22 cellular contexts compared by ENCODE assay signal in genomic region chr11:70951139-70951804, GRCh38.
DNase-seq lines count a peak whose midpoint lies in the region; ATAC-seq, FAIRE-seq and TF ChIP-seq lines count a peak whose summit lies in the region.
"Had no signal": no experiment of that assay in that cellular context is flagged by ENCODE, and none has a peak within 500 bp of the region (broad histone marks: within the 10 kb centered on the region; RNA-seq: fewer than 3 reads in every experiment).

No MANE protein-coding gene starts in this region.

- no peaks in the 10 kb centered on the region for H3K79me2 ChIP-seq in K562 (ENCODE audit: control insufficient read depth, insufficient read depth, low read length)

- H3K9ac ChIP-seq in K562 (ENCODE audit: insufficient read depth in 1 of 2, low read depth in 2 of 2, low read length in 2 of 2) = no peak overlapping the region
- H3K9ac ChIP-seq: BLaER1 had no signal

- in situ Hi-C loops in K562 (cut with MboI) = no loop called here

- no peak for TF ChIP-seq RAD21 in K562 (CRISPR knock-in tag; conservative IDR thresholded peaks at IDR 0.05 in 1 of 2, IDR thresholded peaks at IDR 0.05 in 1 of 2)

- no peaks in the 10 kb centered on the region for H3K9me3 ChIP-seq in K562 (replicated peaks; ENCODE audit: control insufficient read depth, insufficient read depth, low read depth, low read length)
- H3K9me3 ChIP-seq: BLaER1, SJCRH30 had no signal

- no peak for TF ChIP-seq EP300 in K562 (IDR thresholded peaks at IDR 0.05; ENCODE audit: low read length)

- 0 out of 5 replicates have a peak, but pooled peaks cover 0 to 3% of the 10 kb centered on the region in 2 experiments for H3K4me1 ChIP-seq in K562 (replicated peaks in 1 of 2; ENCODE audit: control insufficient read depth in 2 of 2, insufficient read depth in 2 of 2, low read length in 2 of 2)
- H3K4me1 ChIP-seq: SJCRH30 had no signal

- H3K9me1 ChIP-seq in K562 (ENCODE audit: control insufficient read depth, insufficient read depth, low read length) = no peaks in the 10 kb centered on the region

- CTCF ChIA-PET in K562 (lab: Yijun Ruan, JAX; ENCODE audit: low intra/inter-chr PET ratio) = no interaction called here

- H4K20me1 ChIP-seq in K562 (replicated peaks; ENCODE audit: control insufficient read depth, insufficient read depth, low read length) = no peaks in the 10 kb centered on the region
- H4K20me1 ChIP-seq: BLaER1 had no signal

- no peak for ATAC-seq in K562
- ATAC-seq in GM19463 (IDR thresholded peaks at IDR 0.05; ENCODE audit: unreplicated experiment) = no peak
- ATAC-seq in GM18868 (IDR thresholded peaks at IDR 0.05; ENCODE audit: unreplicated experiment) = no peak

- H3K36me3 ChIP-seq in K562 (ENCODE audit: control insufficient read depth, insufficient read depth, low read length) = no peaks in the 10 kb centered on the region
- H3K36me3 ChIP-seq: BLaER1, SJCRH30 had no signal

- peaks cover 0 to 8% of the 10 kb centered on the region in 2 experiments; a peak in 1 of 5 replicates for H3K27me3 ChIP-seq in K562 (ENCODE audit: control insufficient read depth in 2 of 2, insufficient read depth in 2 of 2, low read length in 2 of 2)
- H3K27me3 ChIP-seq: BLaER1, SJCRH30 had no signal

- no TSS peak for BruUV-seq in K562 (replicated peaks; lab: Mats Ljungman, UMichigan)

- H2AFZ ChIP-seq in K562 (ENCODE audit: low read depth, low read length) = no peak overlapping the region

- WGBS in K562 (ENCODE audit: insufficient coverage, low coverage, missing lambda C conversion rate) = 0% methylated on average over 11 of the region's 11 CpGs

- no peak for TF ChIP-seq CTCF in K562 (IDR thresholded peaks at IDR 0.05 in 2 of 3, conservative IDR thresholded peaks at IDR 0.05 in 1 of 3; ENCODE audit: insufficient read depth in 2 of 3, low read depth in 1 of 3, low read length in 3 of 3)

- no peak for TF ChIP-seq POLR2A in K562 (conservative IDR thresholded peaks at IDR 0.05)

- H3K27ac ChIP-seq in K562 (ENCODE audit: extremely low read depth, low read depth, low read length) = no peak overlapping the region
- H3K27ac ChIP-seq: 22Rv1, BLaER1, HL-60, RWPE1, SJCRH30 had no signal

- no peak for FAIRE-seq in K562 (lab: Jason Lieb, UNC)
- FAIRE-seq in urothelium cell line (lab: Jason Lieb, UNC) = peak; percentile 5

- POLR2A ChIA-PET in K562 (lab: Yijun Ruan, JAX) = no interaction called here

- intact Hi-C loops in K562 (cut with micrococcal nuclease) = no loop called here

- DNase-seq in DMS 273 (lab: John Stamatoyannopoulos, UW; ENCODE audit: unreplicated experiment) = peak; percentile 3
- no peak for DNase-seq in DMS 273 treated with DMSO at 0.1 percent for 48 hours (lab: John Stamatoyannopoulos, UW)
- DNase-seq in Jurkat, Clone E6-1 (ENCODE audit: low read depth, low spot score) = peak; percentile 6
- DNase-seq in K562 (ENCODE audit: extremely low read depth in 1 of 4, low spot score in 3 of 4) = peak in 3 of 4 experiments; percentile 2 to 65 (median 63)
- no peak for DNase-seq in urothelium cell line (ENCODE audit: low spot score)
- DNase-seq in GOT3 (lab: John Stamatoyannopoulos, UW) = no peak
- DNase-seq: DMS79, GF-D8, HCEC 1CT, Karpas-422, NCI-H1417 treated with DMSO at 0.1 percent for 48 hours, NCI-H2029, NCI-H526 treated with DMSO at 0.1 percent for 48 hours, OCI-M1, SJCRH30, SW 1271 had no signal

- no peak overlapping the region for H3K4me2 ChIP-seq in K562 (ENCODE audit: insufficient read depth, low read length)
- H3K4me2 ChIP-seq: BLaER1 had no signal

- no peak overlapping the region for H3K4me3 ChIP-seq in Jurkat, Clone E6-1 (ENCODE audit: low read length)
- no peak overlapping the region for H3K4me3 ChIP-seq in K562
- H3K4me3 ChIP-seq: BLaER1, SJCRH30 had no signal

TF ChIP-seq in K562, 482 proteins besides CTCF, POLR2A, EP300 and RAD21:
- TF ChIP-seq CREB1 (IDR thresholded peaks at IDR 0.05) = peak; percentile 71
- peak; percentile 91 for TF ChIP-seq CREB1 (CRISPR knock-in tag; IDR thresholded peaks at IDR 0.05)
- peak; percentile 61 for TF ChIP-seq GABPA (tag; conservative IDR thresholded peaks at IDR 0.05; ENCODE audit: low read depth)
- TF ChIP-seq ATF1 (CRISPR knock-in tag; IDR thresholded peaks at IDR 0.05) = no peak
- TF ChIP-seq ATF1 (tag; IDR thresholded peaks at IDR 0.05) = peak; percentile 68
- no peak for TF ChIP-seq MLX (CRISPR knock-in tag; conservative IDR thresholded peaks at IDR 0.05)
- TF ChIP-seq CREM (IDR thresholded peaks at IDR 0.05; ENCODE audit: low read depth) = peak; percentile 66; the same call in 1 of the 2 replicates
- peak; percentile 40 for TF ChIP-seq GABPB1 (CRISPR knock-in tag; IDR thresholded peaks at IDR 0.05)

Comparison
In these comparisons a context has a peak if more than half of its experiments do, and no peak if none do; other contexts are left out.
1. DNase-seq: peak in DMS 273 (single experiment), Jurkat, Clone E6-1 (single experiment) and K562 (3 of 4); none in DMS 273 treated with DMSO at 0.1 percent for 48 hours (single experiment), urothelium cell line (single experiment) and GOT3 (single experiment).